28 cellular contexts compared by ENCODE assay signal in genomic region chrX:79854469-79854868, GRCh38.
"Had no signal": no experiment of that assay in that cellular context is flagged by ENCODE, and none has a peak within 500 bp of the region (broad histone marks: within the 10 kb centered on the region; RNA-seq: fewer than 3 reads in every experiment).

No MANE protein-coding gene starts in this region.

- H3K27ac ChIP-seq: stomach, suprapubic skin, testis, thoracic aorta, thyroid gland, tibial artery, tibial nerve, transverse colon, upper lobe of left lung, upper lobe of right lung, uterus, vagina had no signal

- H3K27ac Mint-ChIP-seq: stimulated activated effector memory CD8-positive, alpha-beta T cell treated with anti-CD3 and anti-CD28 coated beads, Interleukin-12 subunit alpha, Interleukin-12 subunit beta, amount 100 ng/mL, for 72 hours; stimulated activated naive B cell treated with anti-CD40 and anti-IgM and Interleukin-4, amounts not matched to agents 10 μg/mL and 1 μg/mL and 100 μg/mL, for 72 hours; stimulated activated naive CD8-positive, alpha-beta T cell treated with anti-CD3 and anti-CD28 coated beads, Interleukin-15, amount 100 ng/mL, for 72 hours; stimulated activated naive CD8-positive, alpha-beta T cell treated with anti-CD3 and anti-CD28 coated beads, Interleukin-15, Interleukin-2, amounts not matched to agents 100 ng/mL and 50 ng/mL, for 24 hours; type B pancreatic cell had no signal

- H3K4me3 Mint-ChIP-seq: stimulated activated effector memory CD8-positive, alpha-beta T cell treated with anti-CD3 and anti-CD28 coated beads, Interleukin-12 subunit alpha, Interleukin-12 subunit beta, amount 100 ng/mL, for 72 hours; stimulated activated naive B cell treated with anti-CD40 and anti-IgM and Interleukin-4, amounts not matched to agents 10 μg/mL and 1 μg/mL and 100 μg/mL, for 72 hours; stimulated activated naive CD8-positive, alpha-beta T cell treated with anti-CD3 and anti-CD28 coated beads, Interleukin-15, amount 100 ng/mL, for 72 hours; stimulated activated naive CD8-positive, alpha-beta T cell treated with anti-CD3 and anti-CD28 coated beads, Interleukin-15, Interleukin-2, amounts not matched to agents 100 ng/mL and 50 ng/mL, for 24 hours; type B pancreatic cell had no signal

- DNase-seq: stimulated activated CD4-positive, alpha-beta T cell treated with anti-CD3 and anti-CD28 coated beads, Interleukin-2, amount 100 ng/mL, for 48 hours; stimulated activated CD4-positive, alpha-beta T cell treated with anti-CD3 and anti-CD28 coated beads, Interleukin-4, amount 100 ng/mL, for 1 hour; stimulated activated CD4-positive, alpha-beta T cell treated with anti-CD3 and anti-CD28 coated beads, Interleukin-4, amount 100 ng/mL, for 24 hours; stimulated activated CD4-positive, alpha-beta T cell treated with anti-CD3 and anti-CD28 coated beads, Interleukin-4, amount 100 ng/mL, for 4 hours; stimulated activated CD8-positive, alpha-beta memory T cell treated with anti-CD3 and anti-CD28 coated beads, Interleukin-4, amount 100 ng/mL, for 48 hours; stimulated activated naive B cell treated with anti-CD40 and anti-IgM and Interleukin-4, amounts not matched to agents 10 μg/mL and 1 μg/mL and 100 μg/mL, for 72 hours; stimulated activated naive CD4-positive, alpha-beta T cell; stimulated activated naive CD4-positive, alpha-beta T cell treated with Interleukin-2 at 50 U/mL for 16 hours; stimulated activated naive CD8-positive, alpha-beta T cell treated with anti-CD3 and anti-CD28 coated beads, Interleukin-15, amount 100 ng/mL, for 72 hours; stimulated activated naive CD8-positive, alpha-beta T cell treated with anti-CD3 and anti-CD28 coated beads, Interleukin-15, Interleukin-2, amounts not matched to agents 100 U/mL and 50 U/mL, for 24 hours; stomach; substantia nigra; testis; thyroid gland; tibial artery; transverse colon; trophoblast cell; upper lobe of left lung; upper lobe of right lung; uterus had no signal

- H3K9me3 ChIP-seq: stomach, suprapubic skin, testis, thoracic aorta, thyroid gland, tibial artery, tibial nerve, transverse colon, upper lobe of left lung, upper lobe of right lung, uterus, vagina had no signal

- ATAC-seq: stimulated activated effector memory CD8-positive, alpha-beta T cell treated with anti-CD3 and anti-CD28 coated beads, Interleukin-12 subunit alpha, Interleukin-12 subunit beta, amount 100 ng/mL, for 72 hours; stimulated activated naive B cell treated with anti-CD40 and anti-IgM and Interleukin-4, amounts not matched to agents 10 μg/mL and 1 μg/mL and 100 μg/mL, for 72 hours; stimulated activated naive CD8-positive, alpha-beta T cell treated with anti-CD3 and anti-CD28 coated beads, Interleukin-15, amount 100 ng/mL, for 72 hours; stimulated activated naive CD8-positive, alpha-beta T cell treated with anti-CD3 and anti-CD28 coated beads, Interleukin-15, Interleukin-2, amounts not matched to agents 100 U/mL and 50 U/mL, for 24 hours; upper lobe of right lung had no signal

- FAIRE-seq: urothelium cell line had no signal

- H3K4me3 ChIP-seq: stomach, suprapubic skin, testis, thoracic aorta, thyroid gland, tibial artery, tibial nerve, transverse colon, upper lobe of left lung, upper lobe of right lung, uterus, vagina had no signal

- H3K27me3 Mint-ChIP-seq: stimulated activated naive B cell treated with anti-CD40 and anti-IgM and Interleukin-4, amounts not matched to agents 10 μg/mL and 1 μg/mL and 100 μg/mL, for 72 hours; stimulated activated naive CD8-positive, alpha-beta T cell treated with anti-CD3 and anti-CD28 coated beads, Interleukin-15, amount 100 ng/mL, for 72 hours; stimulated activated naive CD8-positive, alpha-beta T cell treated with anti-CD3 and anti-CD28 coated beads, Interleukin-15, Interleukin-2, amounts not matched to agents 100 ng/mL and 50 ng/mL, for 24 hours; type B pancreatic cell had no signal

- H3K4me1 Mint-ChIP-seq: stimulated activated effector memory CD8-positive, alpha-beta T cell treated with anti-CD3 and anti-CD28 coated beads, Interleukin-12 subunit alpha, Interleukin-12 subunit beta, amount 100 ng/mL, for 72 hours; stimulated activated naive B cell treated with anti-CD40 and anti-IgM and Interleukin-4, amounts not matched to agents 10 μg/mL and 1 μg/mL and 100 μg/mL, for 72 hours; stimulated activated naive CD8-positive, alpha-beta T cell treated with anti-CD3 and anti-CD28 coated beads, Interleukin-15, amount 100 ng/mL, for 72 hours had no signal

- H3K9me3 Mint-ChIP-seq: stimulated activated effector memory CD8-positive, alpha-beta T cell treated with anti-CD3 and anti-CD28 coated beads, Interleukin-12 subunit alpha, Interleukin-12 subunit beta, amount 100 ng/mL, for 72 hours; stimulated activated naive CD8-positive, alpha-beta T cell treated with anti-CD3 and anti-CD28 coated beads, Interleukin-15, amount 100 ng/mL, for 72 hours; stimulated activated naive CD8-positive, alpha-beta T cell treated with anti-CD3 and anti-CD28 coated beads, Interleukin-15, Interleukin-2, amounts not matched to agents 100 ng/mL and 50 ng/mL, for 24 hours; type B pancreatic cell had no signal

- H3K36me3 ChIP-seq: stomach, suprapubic skin, thoracic aorta, thyroid gland, tibial artery, tibial nerve, transverse colon, upper lobe of left lung, upper lobe of right lung, uterus, vagina had no signal

- H3K4me1 ChIP-seq: stomach, suprapubic skin, testis, thyroid gland, tibial artery, tibial nerve, transverse colon, upper lobe of left lung, upper lobe of right lung, uterus, vagina had no signal

- H3K36me3 Mint-ChIP-seq: stimulated activated effector memory CD8-positive, alpha-beta T cell treated with anti-CD3 and anti-CD28 coated beads, Interleukin-12 subunit alpha, Interleukin-12 subunit beta, amount 100 ng/mL, for 72 hours; stimulated activated naive B cell treated with anti-CD40 and anti-IgM and Interleukin-4, amounts not matched to agents 10 μg/mL and 1 μg/mL and 100 μg/mL, for 72 hours; type B pancreatic cell had no signal

- H3K27me3 ChIP-seq: stomach, suprapubic skin, testis, thyroid gland, tibial artery, tibial nerve, transverse colon, upper lobe of left lung, upper lobe of right lung, uterus, vagina had no signal
